In genomic region chr13:110973007-110973700, GRCh38 we compare ENCODE assay signal across 33 cellular contexts.
"Had no signal": no experiment of that assay in that cellular context is flagged by ENCODE, and none has a peak within 500 bp of the region (broad histone marks: within the 10 kb centered on the region; RNA-seq: fewer than 3 reads in every experiment).

No MANE protein-coding gene starts in this region.

- H3K27ac Mint-ChIP-seq: activated CD4-positive, alpha-beta T cell treated with anti-CD3 and anti-CD28 coated beads, Interleukin-2, amount 10 ng/mL, durations not matched to agents 7 days and 5 days; activated naive CD8-positive, alpha-beta T cell treated with anti-CD3 and anti-CD28 coated beads, Interleukin-2, amount 10 ng/mL, durations not matched to agents 7 days and 5 days had no signal

- DNase-seq: activated CD4-positive, alpha-beta T cell treated with anti-CD3 and anti-CD28 coated beads, Interleukin-2, amount 10 ng/mL, durations not matched to agents 7 days and 5 days; activated CD4-positive, alpha-beta T cell treated with anti-CD3 and anti-CD28 coated beads, Interleukin-2, amount 50 U/mL, for 48 hours; activated CD4-positive, CD25-positive, alpha-beta regulatory T cell; activated CD8-positive, alpha-beta memory T cell treated with anti-CD3 and anti-CD28 coated beads, Interleukin-2, amount 50 U/mL, for 4 hours; activated gamma-delta T cell; activated naive CD4-positive, alpha-beta T cell treated with Interleukin-2 at 50 U/mL for 16 hours; activated naive CD8-positive, alpha-beta T cell treated with anti-CD3 and anti-CD28 coated beads, Interleukin-2, amount 10 ng/mL, durations not matched to agents 7 days and 5 days; activated T-cell treated with anti-CD3 and anti-CD28 coated beads for 4 hours; activated T-cell treated with anti-CD3 and anti-CD28 coated beads, Interleukin-2, amount 50 U/mL, for 4 hours; amygdala; Kasumi-1; KG1; MG63; NCI-H1048; NCI-H1436 treated with DMSO at 0.1 percent for 48 hours; NCI-H1694 treated with DMSO at 0.1 percent for 48 hours; NCI-H2029; NCI-H510A; NCI-H526; NCI-H748 treated with DMSO at 0.1 percent for 48 hours; NK-92 treated with Interleukin-12 subunit alpha and Interleukin-12 subunit beta, amount 100 ng/mL, for 24 hours; PC-3; Peyer's patch; RPMI8226; SIG-M5; SW 1271; T1000; WERI-Rb-1 had no signal

- H3K4me1 Mint-ChIP-seq: activated CD4-positive, alpha-beta T cell treated with anti-CD3 and anti-CD28 coated beads, Interleukin-2, amount 10 ng/mL, durations not matched to agents 7 days and 5 days; activated naive CD4-positive, alpha-beta T cell treated with anti-CD3 and anti-CD28 coated beads, Interleukin-2, amount 50 U/mL, for 24 hours; activated naive CD8-positive, alpha-beta T cell treated with anti-CD3 and anti-CD28 coated beads, Interleukin-2, amount 10 ng/mL, durations not matched to agents 7 days and 5 days; central memory CD8-positive, alpha-beta T cell had no signal

- H3K36me3 Mint-ChIP-seq: activated naive CD4-positive, alpha-beta T cell treated with anti-CD3 and anti-CD28 coated beads, Interleukin-2, amount 50 U/mL, for 24 hours; activated naive CD8-positive, alpha-beta T cell treated with anti-CD3 and anti-CD28 coated beads, Interleukin-2, amount 10 ng/mL, durations not matched to agents 7 days and 5 days had no signal

- H3K27ac ChIP-seq: ascending aorta, cardiac muscle cell, Peyer's patch, WERI-Rb-1 had no signal

- H3K4me3 ChIP-seq: ascending aorta, cardiac muscle cell, MG63, Peyer's patch had no signal

- H3K9me3 Mint-ChIP-seq: activated naive CD4-positive, alpha-beta T cell treated with anti-CD3 and anti-CD28 coated beads, Interleukin-2, amount 50 U/mL, for 24 hours; activated T-cell treated with anti-CD3 and anti-CD28 coated beads, Interleukin-2, amount 50 U/mL, for 4 hours; central memory CD8-positive, alpha-beta T cell had no signal

- H3K4me1 ChIP-seq: ascending aorta, Peyer's patch had no signal

- ATAC-seq: activated T-cell treated with anti-CD3 and anti-CD28 coated beads, Interleukin-2, amount 50 U/mL, for 4 hours; PC-3; SK-N-SH treated with all-trans-retinoic acid at 6 μM for 48 hours had no signal

- H3K36me3 ChIP-seq: ascending aorta, cardiac muscle cell, MG63, Peyer's patch, WERI-Rb-1 had no signal

- H3K4me3 Mint-ChIP-seq: activated CD4-positive, alpha-beta T cell treated with anti-CD3 and anti-CD28 coated beads, Interleukin-2, amount 10 ng/mL, durations not matched to agents 7 days and 5 days; activated naive CD4-positive, alpha-beta T cell treated with anti-CD3 and anti-CD28 coated beads, Interleukin-2, amount 50 U/mL, for 24 hours; activated naive CD8-positive, alpha-beta T cell treated with anti-CD3 and anti-CD28 coated beads, Interleukin-2, amount 10 ng/mL, durations not matched to agents 7 days and 5 days; activated T-cell treated with anti-CD3 and anti-CD28 coated beads, Interleukin-2, amount 50 U/mL, for 4 hours; central memory CD8-positive, alpha-beta T cell had no signal

- H3K27me3 ChIP-seq: ascending aorta, cardiac muscle cell, MG63, Peyer's patch had no signal

- H3K9me3 ChIP-seq: ascending aorta, Peyer's patch had no signal
